ENCODE assay signal across 28 cellular contexts in genomic region chr5:96155156-96155555, GRCh38.
"Had no signal": no experiment of that assay in that cellular context is flagged by ENCODE, and none has a peak within 500 bp of the region (broad histone marks: within the 10 kb centered on the region; RNA-seq: fewer than 3 reads in every experiment).

No MANE protein-coding gene starts in this region.

- H3K36me3 Mint-ChIP-seq: activated naive CD8-positive, alpha-beta T cell; WTC11 had no signal

- H3K4me1 Mint-ChIP-seq: activated CD4-positive, alpha-beta memory T cell treated with anti-CD3 and anti-CD28 coated beads, Interleukin-2, amount 10 ng/mL, durations not matched to agents 7 days and 5 days; activated CD4-positive, alpha-beta T cell treated with anti-CD3 and anti-CD28 coated beads, Interleukin-2, amount 10 ng/mL, durations not matched to agents 7 days and 5 days had no signal

- H3K4me3 Mint-ChIP-seq: activated CD4-positive, alpha-beta memory T cell treated with anti-CD3 and anti-CD28 coated beads, Interleukin-2, amount 10 ng/mL, durations not matched to agents 7 days and 5 days; activated CD4-positive, alpha-beta T cell treated with anti-CD3 and anti-CD28 coated beads, Interleukin-2, amount 10 ng/mL, durations not matched to agents 7 days and 5 days; activated naive CD8-positive, alpha-beta T cell; activated T-cell treated with anti-CD3 and anti-CD28 coated beads, Interleukin-2, amount 50 U/mL, for 24 hours; activated T-cell treated with anti-CD3 and anti-CD28 coated beads, Interleukin-2, amount 50 U/mL, for 72 hours; effector memory CD8-positive, alpha-beta T cell; WTC11 had no signal

- H3K36me3 ChIP-seq: adrenal gland had no signal

- H3K27ac Mint-ChIP-seq: activated CD4-positive, alpha-beta memory T cell treated with anti-CD3 and anti-CD28 coated beads, Interleukin-2, amount 10 ng/mL, durations not matched to agents 7 days and 5 days; activated CD4-positive, alpha-beta T cell treated with anti-CD3 and anti-CD28 coated beads, Interleukin-2, amount 10 ng/mL, durations not matched to agents 7 days and 5 days; activated naive CD8-positive, alpha-beta T cell; activated T-cell treated with anti-CD3 and anti-CD28 coated beads, Interleukin-2, amount 50 U/mL, for 24 hours; activated T-cell treated with anti-CD3 and anti-CD28 coated beads, Interleukin-2, amount 50 U/mL, for 72 hours; effector memory CD8-positive, alpha-beta T cell; WTC11 had no signal

- H3K9me3 Mint-ChIP-seq: activated CD4-positive, alpha-beta T cell treated with anti-CD3 and anti-CD28 coated beads, Interleukin-2, amount 10 ng/mL, durations not matched to agents 7 days and 5 days; activated T-cell treated with anti-CD3 and anti-CD28 coated beads, Interleukin-2, amount 50 U/mL, for 24 hours; activated T-cell treated with anti-CD3 and anti-CD28 coated beads, Interleukin-2, amount 50 U/mL, for 72 hours; effector memory CD8-positive, alpha-beta T cell; WTC11 had no signal

- H3K4me3 ChIP-seq: adrenal gland, body of pancreas had no signal

- H3K9me3 ChIP-seq: adrenal gland, body of pancreas had no signal

- ATAC-seq: activated T-cell treated with anti-CD3 and anti-CD28 coated beads, Interleukin-2, amount 50 U/mL, for 72 hours; body of pancreas; effector memory CD8-positive, alpha-beta T cell; esophagus mucosa; WTC11 had no signal

- H3K4me1 ChIP-seq: adrenal gland had no signal

- DNase-seq: activated CD4-positive, alpha-beta memory T cell treated with anti-CD3 and anti-CD28 coated beads, Interleukin-2, amount 10 ng/mL, durations not matched to agents 7 days and 5 days; activated CD4-positive, alpha-beta T cell treated with anti-CD3 and anti-CD28 coated beads for 1 hour; activated CD4-positive, alpha-beta T cell treated with anti-CD3 and anti-CD28 coated beads for 4 hours; activated CD4-positive, alpha-beta T cell treated with anti-CD3 and anti-CD28 coated beads, Interleukin-2, amount 10 ng/mL, durations not matched to agents 7 days and 5 days; activated CD4-positive, alpha-beta T cell treated with anti-CD3 and anti-CD28 coated beads, Interleukin-2, amount 50 U/mL, for 4 hours; activated CD8-positive, alpha-beta memory T cell treated with anti-CD3 and anti-CD28 coated beads, Interleukin-2, amount 50 U/mL, for 48 hours; activated effector memory CD4-positive, alpha-beta T cell treated with Interleukin-2 at 50 U/mL for 16 hours; activated gamma-delta T cell treated with Interleukin-2 at 50 U/mL for 16 hours; activated naive CD4-positive, alpha-beta T cell treated with anti-CD3 and anti-CD28 coated beads, Interleukin-2, amount 50 U/mL, for 16 hours; activated naive CD4-positive, alpha-beta T cell treated with Interleukin-2 at 50 U/mL for 16 hours; activated T-cell treated with anti-CD3 and anti-CD28 coated beads for 4 hours; activated T-cell treated with anti-CD3 and anti-CD28 coated beads, Interleukin-2, amount 50 U/mL, for 24 hours; activated T-cell treated with anti-CD3 and anti-CD28 coated beads, Interleukin-2, amount 50 U/mL, for 72 hours; adrenal gland; amygdala; aorta; body of pancreas; caudate nucleus; cortex of kidney; dermis blood vessel endothelial cell; effector CD4-positive, alpha-beta T cell; effector memory CD8-positive, alpha-beta T cell; foreskin fibroblast; head of caudate nucleus; T-helper 2 cell had no signal

- H3K27me3 ChIP-seq: adrenal gland, body of pancreas had no signal

- H3K27ac ChIP-seq: adrenal gland, body of pancreas had no signal
